ENCODE assay signal across 26 cellular contexts in the genomic region with DNA sequence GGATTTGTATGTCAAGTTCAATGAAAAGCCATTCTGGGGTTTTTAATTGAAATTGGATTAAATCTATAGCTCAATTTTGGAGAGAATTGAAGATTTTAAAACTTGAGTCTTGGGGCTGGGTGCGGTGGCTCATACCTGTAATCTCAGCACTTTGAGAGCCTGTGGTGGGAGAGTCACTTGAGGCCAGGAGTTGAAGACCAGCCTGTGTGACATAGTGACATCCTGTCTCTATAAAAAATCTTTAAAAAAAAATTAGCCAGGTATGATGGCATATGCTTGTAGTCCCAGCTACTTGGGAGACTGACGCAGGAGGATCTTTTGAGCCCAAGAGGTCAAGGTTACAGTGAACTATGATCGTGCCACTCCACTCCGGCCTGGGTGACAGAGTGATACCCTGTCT. TPM values are rescaled to one million over a fixed set of nuclear protein-coding genes. Genes with fewer than 3 reads are reported as not detected.
A peak's percentile ranks its signal among the peaks of the same experiment; 100 is the strongest.
DNase-seq lines count a peak whose midpoint lies in the region; ATAC-seq lines count a peak whose summit lies in the region.
"Had no signal": no experiment of that assay in that cellular context is flagged by ENCODE, and none has a peak within 500 bp of the region (broad histone marks: within the 10 kb centered on the region; RNA-seq: fewer than 3 reads in every experiment).

No MANE protein-coding gene starts in this region.

- no peak for ATAC-seq in central memory CD8-positive, alpha-beta T cell (replicated peaks; ENCODE audit: extremely low read depth, poor library complexity, severe bottlenecking)
- peak; percentile 77 for ATAC-seq in stimulated activated naive CD8-positive, alpha-beta T cell treated with anti-CD3 and anti-CD28 coated beads, Interleukin-15, amount 100 ng/mL, for 72 hours
- ATAC-seq in HG03342 (IDR thresholded peaks at IDR 0.05; ENCODE audit: unreplicated experiment), result no peak
- ATAC-seq: body of pancreas, esophagus mucosa, foreskin keratinocyte, HCT116, left lung had no signal

- peak overlapping the region; percentile 75 for H3K27ac Mint-ChIP-seq in activated naive CD4-positive, alpha-beta T cell treated with anti-CD3 and anti-CD28 coated beads for 36 hours
- peak overlapping the region; percentile 72 for H3K27ac Mint-ChIP-seq in T-helper 2 cell treated with Interferon-gamma antibody and Interleukin-4, amounts not matched to agents 5 μg/mL and 100 μg/mL, for 36 hours
- peak overlapping the region; percentile 71 for H3K27ac Mint-ChIP-seq in central memory CD8-positive, alpha-beta T cell (ENCODE audit: low read depth)
- no peak overlapping the region for H3K27ac Mint-ChIP-seq in stimulated activated naive CD8-positive, alpha-beta T cell treated with anti-CD3 and anti-CD28 coated beads, Interleukin-15, amount 100 ng/mL, for 72 hours

- peaks cover 43% of the 10 kb centered on the region for H3K36me3 Mint-ChIP-seq in activated naive CD4-positive, alpha-beta T cell treated with anti-CD3 and anti-CD28 coated beads for 36 hours (ENCODE audit: low read depth)
- H3K36me3 Mint-ChIP-seq in T-helper 2 cell treated with Interferon-gamma antibody and Interleukin-4, amounts not matched to agents 5 μg/mL and 100 μg/mL, for 36 hours (ENCODE audit: low read depth), result peaks cover 52% of the 10 kb centered on the region
- H3K36me3 Mint-ChIP-seq in central memory CD8-positive, alpha-beta T cell (ENCODE audit: insufficient read depth), result peaks cover 12% of the 10 kb centered on the region

- no peaks in the 10 kb centered on the region for H3K27me3 Mint-ChIP-seq in activated naive CD4-positive, alpha-beta T cell treated with anti-CD3 and anti-CD28 coated beads for 36 hours (ENCODE audit: low read depth)
- H3K27me3 Mint-ChIP-seq in T-helper 2 cell treated with Interferon-gamma antibody and Interleukin-4, amounts not matched to agents 5 μg/mL and 100 μg/mL, for 36 hours (ENCODE audit: low read depth), result no peaks in the 10 kb centered on the region
- no peaks in the 10 kb centered on the region for H3K27me3 Mint-ChIP-seq in central memory CD8-positive, alpha-beta T cell
- H3K27me3 Mint-ChIP-seq in stimulated activated naive CD8-positive, alpha-beta T cell treated with anti-CD3 and anti-CD28 coated beads, Interleukin-15, amount 100 ng/mL, for 72 hours, result no peaks in the 10 kb centered on the region

- no peak overlapping the region for H3K4me3 Mint-ChIP-seq in activated naive CD4-positive, alpha-beta T cell treated with anti-CD3 and anti-CD28 coated beads for 36 hours
- no peak overlapping the region for H3K4me3 Mint-ChIP-seq in T-helper 2 cell treated with Interferon-gamma antibody and Interleukin-4, amounts not matched to agents 5 μg/mL and 100 μg/mL, for 36 hours
- no peak overlapping the region for H3K4me3 Mint-ChIP-seq in central memory CD8-positive, alpha-beta T cell
- H3K4me3 Mint-ChIP-seq in stimulated activated naive CD8-positive, alpha-beta T cell treated with anti-CD3 and anti-CD28 coated beads, Interleukin-15, amount 100 ng/mL, for 72 hours, result peak overlapping the region in 1 of 2 donors; percentile 5
- H3K4me3 Mint-ChIP-seq: activated T-cell treated with anti-CD3 and anti-CD28 coated beads, Interleukin-2, amount 50 U/mL, for 4 hours had no signal

- H3K4me1 Mint-ChIP-seq in activated naive CD4-positive, alpha-beta T cell treated with anti-CD3 and anti-CD28 coated beads for 36 hours (ENCODE audit: low read depth), result peaks cover 75% of the 10 kb centered on the region
- H3K4me1 Mint-ChIP-seq in T-helper 2 cell treated with Interferon-gamma antibody and Interleukin-4, amounts not matched to agents 5 μg/mL and 100 μg/mL, for 36 hours (ENCODE audit: low read depth), result peaks cover 43% of the 10 kb centered on the region
- H3K4me1 Mint-ChIP-seq in central memory CD8-positive, alpha-beta T cell, result peaks cover 61% of the 10 kb centered on the region
- peaks cover 85% of the 10 kb centered on the region for H3K4me1 Mint-ChIP-seq in stimulated activated naive CD8-positive, alpha-beta T cell treated with anti-CD3 and anti-CD28 coated beads, Interleukin-15, amount 100 ng/mL, for 72 hours

- H3K9me3 Mint-ChIP-seq in activated naive CD4-positive, alpha-beta T cell treated with anti-CD3 and anti-CD28 coated beads for 36 hours, result peaks cover 5% of the 10 kb centered on the region
- peaks cover 9% of the 10 kb centered on the region for H3K9me3 Mint-ChIP-seq in T-helper 2 cell treated with Interferon-gamma antibody and Interleukin-4, amounts not matched to agents 5 μg/mL and 100 μg/mL, for 36 hours
- H3K9me3 Mint-ChIP-seq in central memory CD8-positive, alpha-beta T cell, result no peaks in the 10 kb centered on the region
- peaks cover 9 to 10% of the 10 kb centered on the region in 2 donors for H3K9me3 Mint-ChIP-seq in stimulated activated naive CD8-positive, alpha-beta T cell treated with anti-CD3 and anti-CD28 coated beads, Interleukin-15, amount 100 ng/mL, for 72 hours

- CTCF ChIA-PET in activated naive CD4-positive, alpha-beta T cell treated with anti-CD3 and anti-CD28 coated beads for 36 hours (lab: Charles Lee), result interaction anchor here (0.7 to 1.3 kb wide), 2 partner anchors 11 to 49 kb away, joined by 3 to 7 read pairs; no protein-coding TSS in a partner anchor

- no peak for DNase-seq in activated naive CD4-positive, alpha-beta T cell treated with anti-CD3 and anti-CD28 coated beads for 36 hours
- DNase-seq in activated naive CD4-positive, alpha-beta T cell treated with Interleukin-2 at 50 U/mL for 16 hours, result no peak
- no peak for DNase-seq in T-helper 2 cell treated with Interferon-gamma antibody and Interleukin-4, amounts not matched to agents 5 μg/mL and 100 μg/mL, for 36 hours (ENCODE audit: low spot score)
- DNase-seq in central memory CD8-positive, alpha-beta T cell (ENCODE audit: low spot score in 2 of 2), result no peak
- DNase-seq in stimulated activated naive CD8-positive, alpha-beta T cell treated with anti-CD3 and anti-CD28 coated beads, Interleukin-15, amount 100 ng/mL, for 72 hours, result no peak
- DNase-seq in NCI-H1105 treated with DMSO at 0.1 percent for 48 hours (lab: John Stamatoyannopoulos, UW), result no peak
- DNase-seq: ACHN; activated CD4-positive, alpha-beta T cell treated with anti-CD3 and anti-CD28 coated beads, Interleukin-2, amount 50 U/mL, for 48 hours; activated T-cell treated with anti-CD3 and anti-CD28 coated beads, Interleukin-2, amount 50 U/mL, for 4 hours; body of pancreas; DMS 273 treated with DMSO at 0.1 percent for 48 hours; foreskin keratinocyte; hippocampal formation; left lung; mesendoderm; NCI-H1694; NCI-H524 treated with DMSO at 0.1 percent for 48 hours; retina; small intestine; stimulated activated CD4-positive, alpha-beta T cell treated with anti-CD3 and anti-CD28 coated beads, Interleukin-1b, Interleukin-23, amount 100 ng/mL, for 48 hours had no signal

- intact Hi-C loops in activated naive CD4-positive, alpha-beta T cell treated with anti-CD3 and anti-CD28 coated beads for 36 hours (cut with micrococcal nuclease), result loop anchor here (1.0 kb wide), 1 partner anchor 11 kb away; no protein-coding TSS in a partner anchor

RNA-seq across cellular contexts. Expression of gene VAV1, which starts 41.2 kb away (rescaled TPM):
- 100 to 1,000 TPM in 1 of 2 experiments, 10 to 100 TPM in 1; 93.6 to 103 TPM for total RNA-seq in activated naive CD4-positive, alpha-beta T cell treated with anti-CD3 and anti-CD28 coated beads for 36 hours
- total RNA-seq: myocyte, SJSA1 had no signal

RNA-seq across cellular contexts. Expression of gene SH2D3A, which starts 46.4 kb away (rescaled TPM):
- 10 to 100 TPM; 23.2 to 24.9 TPM for total RNA-seq in activated naive CD4-positive, alpha-beta T cell treated with anti-CD3 and anti-CD28 coated beads for 36 hours
- total RNA-seq: myocyte, RPMI7951, SJSA1 had no signal

Comparison
In these comparisons a context has a peak if more than half of its experiments do, and no peak if none do; other contexts are left out.
1. H3K27ac Mint-ChIP-seq: peak in activated naive CD4-positive, alpha-beta T cell treated with anti-CD3 and anti-CD28 coated beads for 36 hours (single experiment), T-helper 2 cell treated with Interferon-gamma antibody and Interleukin-4, amounts not matched to agents 5 μg/mL and 100 μg/mL, for 36 hours (single experiment) and central memory CD8-positive, alpha-beta T cell (single experiment); none in stimulated activated naive CD8-positive, alpha-beta T cell treated with anti-CD3 and anti-CD28 coated beads, Interleukin-15, amount 100 ng/mL, for 72 hours (0 of 2).